Comparison of ENCODE assay signal across 18 cellular contexts in the genomic region with DNA sequence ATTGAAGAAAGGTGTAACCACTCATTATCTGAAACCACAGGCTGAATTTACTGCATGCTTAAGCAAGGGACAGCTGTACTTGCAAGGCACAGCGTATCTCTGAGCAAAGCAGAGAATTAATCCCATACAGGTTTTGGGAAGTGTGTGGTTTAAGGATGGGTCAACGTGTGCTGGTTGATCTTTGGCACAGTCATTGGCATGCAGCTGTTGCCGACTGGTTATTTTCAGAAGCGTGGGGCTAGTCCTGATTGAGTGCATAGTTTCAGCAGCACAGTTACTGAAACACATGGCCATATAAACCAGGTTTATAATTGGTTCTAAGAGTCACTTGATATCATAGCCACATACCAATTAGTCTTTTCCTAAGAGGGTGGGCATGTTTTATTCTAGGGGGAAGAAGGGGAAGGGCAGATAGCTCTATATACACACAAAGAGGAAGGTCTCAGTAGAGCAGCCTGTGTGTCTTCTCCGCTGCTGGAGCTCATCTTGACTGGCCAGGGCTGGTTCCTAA. TPM values are rescaled to one million over a fixed set of nuclear protein-coding genes. Genes with fewer than 3 reads are reported as not detected.
A peak's percentile ranks its signal among the peaks of the same experiment; 100 is the strongest.
DNase-seq lines count a peak whose midpoint lies in the region; ATAC-seq and TF ChIP-seq lines count a peak whose summit lies in the region.
"Had no signal": no experiment of that assay in that cellular context is flagged by ENCODE, and none has a peak within 500 bp of the region (broad histone marks: within the 10 kb centered on the region; RNA-seq: fewer than 3 reads in every experiment).

No MANE protein-coding gene starts in this region.

- peaks cover 21 to 32% (median 29%) of the 10 kb centered on the region in 3 donors for H3K4me1 Mint-ChIP-seq in naive B cell

- H3K27ac Mint-ChIP-seq in naive B cell = peak overlapping the region in 3 of 6 donors; percentile 16 to 80 (median 41)
- H3K27ac Mint-ChIP-seq: activated naive CD8-positive, alpha-beta T cell; WTC11 had no signal

- H3K4me3 Mint-ChIP-seq in naive B cell = peak overlapping the region in 1 of 8 donors; percentile 78
- H3K4me3 Mint-ChIP-seq: activated naive CD8-positive, alpha-beta T cell; neural crest cell; WTC11 had no signal

- no peak overlapping the region for H3K4me3 ChIP-seq in fibroblast of mammary gland (ENCODE audit: control insufficient read depth, low read depth, low read length)
- H3K4me3 ChIP-seq: body of pancreas, coronary artery had no signal

- no peaks in the 10 kb centered on the region for H3K36me3 Mint-ChIP-seq in naive B cell
- H3K36me3 Mint-ChIP-seq: activated naive CD8-positive, alpha-beta T cell; WTC11 had no signal

- intact Hi-C loops in Right ventricle myocardium superior (cut with DNase I) = no loop called here
- intact Hi-C loops in cardiac septum (cut with DNase I) = no loop called here

- peak; percentile 38 for ATAC-seq in Right ventricle myocardium superior (ENCODE audit: poor library complexity)
- ATAC-seq in naive B cell (ENCODE audit: low read depth in 2 of 2) = peak; percentile 26 to 28
- no peak for ATAC-seq in GM21528 (IDR thresholded peaks at IDR 0.05; ENCODE audit: low FRiP score, unreplicated experiment)
- ATAC-seq in HG02588 (IDR thresholded peaks at IDR 0.05; ENCODE audit: unreplicated experiment) = no peak
- no peak for ATAC-seq in GM19397 (IDR thresholded peaks at IDR 0.05; ENCODE audit: unreplicated experiment)

- TF ChIP-seq CTCF in fibroblast of mammary gland (conservative IDR thresholded peaks at IDR 0.05; ENCODE audit: control insufficient read depth, insufficient read depth, low read depth, low read length) = no peak

- DNase-seq in Right ventricle myocardium superior (no peak), cardiac septum (ENCODE audit: low spot score) (no peak), fibroblast of mammary gland (ENCODE audit: low read depth) (peak; percentile 40), naive B cell (no peak)
- no peak for DNase-seq in activated CD8-positive, alpha-beta memory T cell treated with anti-CD3 and anti-CD28 coated beads, Interleukin-2, amount 50 U/mL, for 4 hours
- DNase-seq: ACHN, body of pancreas, mammary epithelial cell, NCI-H1105 treated with DMSO at 0.1 percent for 48 hours, SHP77 treated with DMSO at 0.1 percent for 48 hours, T-helper 2 cell had no signal

- H3K27me3 Mint-ChIP-seq in naive B cell = peaks cover 6 to 9% (median 7%) of the 10 kb centered on the region in 3 donors
- H3K27me3 Mint-ChIP-seq: activated naive CD8-positive, alpha-beta T cell had no signal

- no peaks in the 10 kb centered on the region for H3K9me3 Mint-ChIP-seq in naive B cell
- H3K9me3 Mint-ChIP-seq: neural crest cell, WTC11 had no signal

RNA-seq across cellular contexts. Expression of a gene that starts 10.9 kb away (rescaled TPM):
- total RNA-seq in Right ventricle myocardium superior = 16.8 TPM
- 19.8 TPM for total RNA-seq in cardiac septum
- polyA plus RNA-seq in naive B cell (ENCODE audit: low read depth in 6 of 6) = under 1 TPM in 2 of 6 donors, not detected in 4; 0.34 to 0.42 TPM

RNA-seq across cellular contexts. Expression of a gene that starts 21.4 kb away (rescaled TPM):
- total RNA-seq in Right ventricle myocardium superior (5.1 TPM), cardiac septum (9.4 TPM)
- under 1 TPM in 4 of 6 donors, not detected in 2; 0.13 to 0.65 (median 0.15) TPM for polyA plus RNA-seq in naive B cell (ENCODE audit: low read depth in 6 of 6)

RNA-seq across cellular contexts. Expression of a gene that starts 52.3 kb away (rescaled TPM):
- total RNA-seq in Right ventricle myocardium superior (205 TPM), cardiac septum (202 TPM)
- 10 to 100 TPM in 1 of 6 donors, 1 to 10 TPM in 5; 6.6 to 10.5 (median 8.2) TPM for polyA plus RNA-seq in naive B cell (ENCODE audit: low read depth in 6 of 6)

RNA-seq across cellular contexts. Expression of a gene that starts 58.0 kb away (rescaled TPM):
- total RNA-seq in Right ventricle myocardium superior (not detected), cardiac septum (not detected)
- under 1 TPM in 1 of 6 donors, not detected in 5; 0.22 TPM for polyA plus RNA-seq in naive B cell (ENCODE audit: low read depth in 6 of 6)
- total RNA-seq: mammary epithelial cell, neural crest cell had no signal
- polyA plus RNA-seq: mammary epithelial cell had no signal

Comparison
In these comparisons a context has a peak if more than half of its experiments do, and no peak if none do; other contexts are left out.
1. ATAC-seq: peak in Right ventricle myocardium superior (single experiment) and naive B cell (2 of 2); none in GM21528 (single experiment), HG02588 (single experiment) and GM19397 (single experiment).